In the genomic region with DNA sequence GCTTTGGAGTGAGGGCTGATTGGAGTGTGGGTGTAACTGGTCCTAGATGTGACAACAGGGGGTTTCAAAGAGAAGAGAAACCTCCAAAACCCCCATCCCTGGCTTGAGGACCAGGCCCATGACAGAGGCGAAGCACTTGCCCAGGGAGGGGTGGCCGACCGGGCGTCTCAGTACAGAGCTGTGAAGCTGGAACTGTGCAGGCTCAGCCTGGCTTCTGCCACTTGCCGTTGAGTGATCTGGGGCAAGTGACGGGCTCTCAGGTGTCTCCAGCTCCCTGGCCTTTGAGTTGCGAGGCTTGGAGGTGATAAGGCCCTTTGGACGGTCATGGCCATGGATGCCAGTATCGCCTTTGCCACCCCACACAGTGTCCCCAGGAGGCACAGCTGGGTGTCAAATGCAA, we compare ENCODE assay signal across 11 cellular contexts.
"Had no signal": no experiment of that assay in that cellular context is flagged by ENCODE, and none has a peak within 500 bp of the region (broad histone marks: within the 10 kb centered on the region; RNA-seq: fewer than 3 reads in every experiment).

No MANE protein-coding gene starts in this region.

- H3K9ac ChIP-seq: GM23248 had no signal

- H3K4me3 ChIP-seq: GM23248, GM23338, HAP-1 had no signal

- H3K27ac ChIP-seq: GM23248 had no signal

- H3K9me3 Mint-ChIP-seq: H9 had no signal

- H3K4me3 Mint-ChIP-seq: GM23338, H9, HFFc6 had no signal

- FAIRE-seq: H1, H54 had no signal

- ATAC-seq: GM23338, HCT116 had no signal

- H3K27ac Mint-ChIP-seq: GM23338, HFFc6 had no signal

- H2AFZ ChIP-seq: GM23248, GM23338 had no signal

- H3K9me3 ChIP-seq: HAP-1 had no signal

- H3K4me1 ChIP-seq: HAP-1 had no signal

- H3K36me3 ChIP-seq: HAP-1 had no signal

- H3K4me2 ChIP-seq: GM23338 had no signal

- DNase-seq: GM23248, GOT3, H7, H9, HCEC 1CT, HFFc6 had no signal
